Comparison of ENCODE assay signal across 9 cellular contexts in genomic region chr7:150428671-150429451, GRCh38. TPM values are rescaled to one million over a fixed set of nuclear protein-coding genes. Genes with fewer than 3 reads are reported as not detected.
DNase-seq lines count a peak whose midpoint lies in the region; ATAC-seq and TF ChIP-seq lines count a peak whose summit lies in the region.
"Had no signal": no experiment of that assay in that cellular context is flagged by ENCODE, and none has a peak within 500 bp of the region (broad histone marks: within the 10 kb centered on the region; RNA-seq: fewer than 3 reads in every experiment).

No MANE protein-coding gene starts in this region.

- H3K9me3 ChIP-seq in endodermal cell (ENCODE audit: control insufficient read depth, low read length), result no peaks in the 10 kb centered on the region

- H3K27me3 ChIP-seq in HL-60 (ENCODE audit: insufficient read depth, poor library complexity, severe bottlenecking), result no peaks in the 10 kb centered on the region
- H3K27me3 ChIP-seq in endodermal cell (ENCODE audit: control insufficient read depth, insufficient read depth, low read length, poor library complexity, severe bottlenecking), result no peaks in the 10 kb centered on the region

- no peaks in the 10 kb centered on the region for H3K4me1 ChIP-seq in endodermal cell (ENCODE audit: control insufficient read depth, insufficient read depth, low read length)
- H3K4me1 ChIP-seq: parathyroid adenoma had no signal

- no peaks in the 10 kb centered on the region for H3K36me3 Mint-ChIP-seq in activated T-cell treated with anti-CD3 and anti-CD28 coated beads, Interleukin-2, amount 50 U/mL, for 72 hours (ENCODE audit: insufficient read depth in 2 of 2)
- no peaks in the 10 kb centered on the region for H3K36me3 Mint-ChIP-seq in activated T-cell treated with anti-CD3 and anti-CD28 coated beads, Interleukin-2, amount 50 U/mL, for 24 hours (ENCODE audit: low read depth)
- H3K36me3 Mint-ChIP-seq in endodermal cell (ENCODE audit: low read depth), result no peaks in the 10 kb centered on the region
- no peaks in the 10 kb centered on the region for H3K36me3 Mint-ChIP-seq in osteocyte (ENCODE audit: unreplicated experiment)
- no peaks in the 10 kb centered on the region for H3K36me3 Mint-ChIP-seq in progenitor cell of endocrine pancreas (ENCODE audit: insufficient read depth)

- H3K27me3 Mint-ChIP-seq in activated T-cell treated with anti-CD3 and anti-CD28 coated beads, Interleukin-2, amount 50 U/mL, for 72 hours (ENCODE audit: low read depth), result no peaks in the 10 kb centered on the region
- no peaks in the 10 kb centered on the region for H3K27me3 Mint-ChIP-seq in activated T-cell treated with anti-CD3 and anti-CD28 coated beads, Interleukin-2, amount 50 U/mL, for 24 hours
- peaks cover 26% of the 10 kb centered on the region for H3K27me3 Mint-ChIP-seq in endodermal cell (ENCODE audit: insufficient read depth)
- peaks cover 3% of the 10 kb centered on the region for H3K27me3 Mint-ChIP-seq in osteocyte (ENCODE audit: unreplicated experiment)
- peaks cover 31% of the 10 kb centered on the region for H3K27me3 Mint-ChIP-seq in progenitor cell of endocrine pancreas

- H3K36me3 ChIP-seq in endodermal cell (ENCODE audit: control insufficient read depth, insufficient read depth, low read length), result no peaks in the 10 kb centered on the region

- ATAC-seq in activated T-cell treated with anti-CD3 and anti-CD28 coated beads, Interleukin-2, amount 50 U/mL, for 72 hours (replicated peaks in 1 of 2), result peak; percentile 90 to 96

- H3K4me3 ChIP-seq in HL-60 (replicated peaks; ENCODE audit: insufficient read depth, low read length), result no peak overlapping the region
- H3K4me3 ChIP-seq in endodermal cell (ENCODE audit: low read length), result no peak overlapping the region

- no peak overlapping the region for H3K9ac ChIP-seq in endodermal cell (ENCODE audit: extremely low read depth, low read length, poor library complexity, severe bottlenecking)
- H3K9ac ChIP-seq: parathyroid adenoma had no signal

- 58 to 67% methylated on average over 3 to 11 of the region's 11 CpGs for WGBS in endodermal cell (ENCODE audit: insufficient coverage in 1 of 2, insufficient read length in 1 of 2), 2 experiments

- peaks cover 41% of the 10 kb centered on the region for H3K4me1 Mint-ChIP-seq in activated T-cell treated with anti-CD3 and anti-CD28 coated beads, Interleukin-2, amount 50 U/mL, for 72 hours (ENCODE audit: low read depth)
- H3K4me1 Mint-ChIP-seq in activated T-cell treated with anti-CD3 and anti-CD28 coated beads, Interleukin-2, amount 50 U/mL, for 24 hours (ENCODE audit: low read depth), result peaks cover 24% of the 10 kb centered on the region
- H3K4me1 Mint-ChIP-seq in endodermal cell, result peaks cover 7% of the 10 kb centered on the region
- peaks cover 21% of the 10 kb centered on the region for H3K4me1 Mint-ChIP-seq in osteocyte (ENCODE audit: unreplicated experiment)
- no peaks in the 10 kb centered on the region for H3K4me1 Mint-ChIP-seq in progenitor cell of endocrine pancreas (ENCODE audit: low read depth)

- peak; percentile 64 to 77 for DNase-seq in activated T-cell treated with anti-CD3 and anti-CD28 coated beads, Interleukin-2, amount 50 U/mL, for 72 hours
- no peak for DNase-seq in activated T-cell treated with anti-CD3 and anti-CD28 coated beads, Interleukin-2, amount 50 U/mL, for 24 hours
- DNase-seq in HL-60 (ENCODE audit: low read depth in 1 of 2, low spot score in 1 of 2), result peak; percentile 23 to 84
- DNase-seq in RPMI7951 (ENCODE audit: low read depth), result peak; percentile 99
- peak; percentile 67 for DNase-seq in endodermal cell
- peak; percentile 85 for DNase-seq in osteocyte (ENCODE audit: extremely low spot score, unreplicated experiment)
- no peak for DNase-seq in GM20000 (ENCODE audit: low spot score)
- DNase-seq in progenitor cell of endocrine pancreas (ENCODE audit: low spot score, unreplicated experiment), result no peak

- H3K4me3 Mint-ChIP-seq in activated T-cell treated with anti-CD3 and anti-CD28 coated beads, Interleukin-2, amount 50 U/mL, for 72 hours, result peak overlapping the region; percentile 11 to 66
- H3K4me3 Mint-ChIP-seq in activated T-cell treated with anti-CD3 and anti-CD28 coated beads, Interleukin-2, amount 50 U/mL, for 24 hours, result no peak overlapping the region
- no peak overlapping the region for H3K4me3 Mint-ChIP-seq in endodermal cell
- H3K4me3 Mint-ChIP-seq in osteocyte (ENCODE audit: unreplicated experiment), result peak overlapping the region; percentile 14
- H3K4me3 Mint-ChIP-seq in progenitor cell of endocrine pancreas (ENCODE audit: low read depth), result no peak overlapping the region

- TF ChIP-seq CTCF in HL-60 (IDR thresholded peaks at IDR 0.05; ENCODE audit: insufficient read depth, low read length), result no peak
- TF ChIP-seq CTCF in endodermal cell (conservative IDR thresholded peaks at IDR 0.05), result no peak
- TF ChIP-seq CTCF in osteocyte (IDR thresholded peaks at IDR 0.05), result no peak
- no peak for TF ChIP-seq CTCF in GM20000 (IDR thresholded peaks at IDR 0.05; ENCODE audit: extremely low read depth, missing control alignments)
- TF ChIP-seq CTCF in progenitor cell of endocrine pancreas (IDR thresholded peaks at IDR 0.05; ENCODE audit: unreplicated experiment), result no peak

- H3K27ac Mint-ChIP-seq in activated T-cell treated with anti-CD3 and anti-CD28 coated beads, Interleukin-2, amount 50 U/mL, for 72 hours, result no peak overlapping the region
- H3K27ac Mint-ChIP-seq in activated T-cell treated with anti-CD3 and anti-CD28 coated beads, Interleukin-2, amount 50 U/mL, for 24 hours, result no peak overlapping the region
- H3K27ac Mint-ChIP-seq in endodermal cell (no peak overlapping the region), osteocyte (ENCODE audit: unreplicated experiment) (peak overlapping the region; percentile 63), progenitor cell of endocrine pancreas (no peak overlapping the region)

- H3K9me3 Mint-ChIP-seq in activated T-cell treated with anti-CD3 and anti-CD28 coated beads, Interleukin-2, amount 50 U/mL, for 72 hours, result peaks cover 0 to 1% of the 10 kb centered on the region in 2 donors
- no peaks in the 10 kb centered on the region for H3K9me3 Mint-ChIP-seq in activated T-cell treated with anti-CD3 and anti-CD28 coated beads, Interleukin-2, amount 50 U/mL, for 24 hours
- H3K9me3 Mint-ChIP-seq in endodermal cell, result no peaks in the 10 kb centered on the region
- no peaks in the 10 kb centered on the region for H3K9me3 Mint-ChIP-seq in osteocyte (ENCODE audit: unreplicated experiment)
- no peaks in the 10 kb centered on the region for H3K9me3 Mint-ChIP-seq in progenitor cell of endocrine pancreas (ENCODE audit: low read depth)

- H3K27ac ChIP-seq in HL-60 (replicated peaks) (peak overlapping the region; percentile 60), endodermal cell (ENCODE audit: low read depth, low read length) (no peak overlapping the region)
- H3K27ac ChIP-seq: parathyroid adenoma had no signal

RNA-seq across cellular contexts. Expression of gene GIMAP8, which starts 21.6 kb away (rescaled TPM):
- total RNA-seq in activated T-cell treated with anti-CD3 and anti-CD28 coated beads, Interleukin-2, amount 50 U/mL, for 72 hours, result 10 to 100 TPM; 10.2 to 13.1 TPM
- total RNA-seq in RPMI7951 (2014; rRNA removed; shearing (Covaris generic)), result 0.12 TPM in 1 of 2 replicates, not detected in the other
- total RNA-seq in endodermal cell (not detected), osteocyte (not detected in 2 replicates), progenitor cell of endocrine pancreas (not detected in 2 replicates)
- polyA plus RNA-seq in endodermal cell (2013, experiment 1 of 2), result not detected
- polyA plus RNA-seq in endodermal cell (2013, experiment 2 of 2), result not detected

RNA-seq across cellular contexts. Expression of gene ZNF775, which starts 49.7 kb away (rescaled TPM):
- total RNA-seq in activated T-cell treated with anti-CD3 and anti-CD28 coated beads, Interleukin-2, amount 50 U/mL, for 72 hours, result 1 to 10 TPM; 6.5 to 8.2 TPM
- total RNA-seq in RPMI7951 (2014; rRNA removed; shearing (Covaris generic)), result 1.8 and 3.4 TPM in 2 replicates
- total RNA-seq in endodermal cell, result 10 to 100 TPM in 1 of 2 donors, 1 to 10 TPM in 1; 10.0 to 11.3 TPM
- polyA plus RNA-seq in endodermal cell (2013, experiment 1 of 2), result 18.8 TPM
- polyA plus RNA-seq in endodermal cell (2013, experiment 2 of 2), result 17.2 TPM
- 5.9 and 8.0 TPM in 2 replicates for total RNA-seq in osteocyte
- total RNA-seq in progenitor cell of endocrine pancreas, result 10.8 and 13.4 TPM in 2 replicates

Comparison
In these comparisons a context has a peak if more than half of its experiments do, and no peak if none do; other contexts are left out.
1. DNase-seq: peak in activated T-cell treated with anti-CD3 and anti-CD28 coated beads, Interleukin-2, amount 50 U/mL, for 72 hours (2 of 2), HL-60 (2 of 2), RPMI7951 (single experiment), endodermal cell (single experiment) and osteocyte (single experiment); none in activated T-cell treated with anti-CD3 and anti-CD28 coated beads, Interleukin-2, amount 50 U/mL, for 24 hours (single experiment), GM20000 (single experiment) and progenitor cell of endocrine pancreas (single experiment).
2. H3K4me3 Mint-ChIP-seq: peak in activated T-cell treated with anti-CD3 and anti-CD28 coated beads, Interleukin-2, amount 50 U/mL, for 72 hours (2 of 2) and osteocyte (single experiment); none in activated T-cell treated with anti-CD3 and anti-CD28 coated beads, Interleukin-2, amount 50 U/mL, for 24 hours (single experiment), endodermal cell (single experiment) and progenitor cell of endocrine pancreas (single experiment).
3. RNA of gene GIMAP8, which starts 21.6 kb away (total RNA-seq): 10.2 to 13.1 TPM in activated T-cell treated with anti-CD3 and anti-CD28 coated beads, Interleukin-2, amount 50 U/mL, for 72 hours; 0.12 TPM in RPMI7951, not detected in endodermal cell, not detected in osteocyte and not detected in progenitor cell of endocrine pancreas; every median in the first group is over 10 times any median in the second.